Comparison of ENCODE assay signal across 8 cellular contexts in the genomic region with DNA sequence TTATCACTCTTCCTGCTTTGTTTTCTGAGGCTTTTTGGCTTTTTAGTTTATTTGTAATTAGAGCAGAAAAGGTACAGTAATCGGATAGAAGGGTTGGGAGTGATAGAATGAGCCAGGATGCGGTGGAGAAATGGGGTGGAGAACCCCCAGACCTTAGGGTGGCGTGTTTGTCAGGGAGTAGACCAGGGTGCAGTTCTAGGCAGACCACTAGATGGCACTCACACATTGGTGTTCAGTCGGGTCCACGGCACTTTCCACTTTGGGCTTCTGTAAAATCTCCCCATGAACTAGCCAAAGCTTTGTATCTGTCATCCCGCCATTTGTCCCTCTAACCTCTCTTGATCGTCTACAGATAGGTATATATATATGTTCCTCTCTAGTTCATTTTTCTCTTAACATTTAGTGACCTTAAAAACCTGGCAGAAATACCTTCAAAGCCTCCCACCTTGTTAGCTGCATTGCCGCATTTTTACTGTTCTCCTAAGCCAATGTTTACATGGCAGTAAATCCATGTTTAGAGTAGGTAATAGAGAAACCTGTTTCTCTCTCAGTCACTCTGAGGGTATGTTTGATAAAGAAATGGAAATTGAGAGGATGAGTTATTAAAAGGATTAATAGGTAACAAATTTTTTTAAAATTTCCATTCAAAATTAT. TPM values are rescaled to one million over a fixed set of nuclear protein-coding genes. Genes with fewer than 3 reads are reported as not detected.
A peak's percentile ranks its signal among the peaks of the same experiment; 100 is the strongest.
DNase-seq lines count a peak whose midpoint lies in the region; ATAC-seq and TF ChIP-seq lines count a peak whose summit lies in the region.

No MANE protein-coding gene starts in this region.

- no peaks in the 10 kb centered on the region for H3K9me3 ChIP-seq in MG63
- no peaks in the 10 kb centered on the region for H3K9me3 ChIP-seq in thoracic aorta

- TF ChIP-seq CTCF in foreskin keratinocyte (conservative IDR thresholded peaks at IDR 0.05) (peak; percentile 84), thoracic aorta (IDR thresholded peaks at IDR 0.05) (peak; percentile 91)

- H3K4me3 ChIP-seq in MG63 (no peak overlapping the region), thoracic aorta (no peak overlapping the region)

- H3K4me1 ChIP-seq in foreskin keratinocyte (no peaks in the 10 kb centered on the region), thoracic aorta (ENCODE audit: control insufficient read depth in 1 of 2, low read depth in 2 of 2) (peaks cover 0 to 13% of the 10 kb centered on the region in 2 donors)

- H3K27me3 ChIP-seq in MG63, result no peaks in the 10 kb centered on the region
- peaks cover 52% of the 10 kb centered on the region for H3K27me3 ChIP-seq in foreskin keratinocyte
- no peaks in the 10 kb centered on the region for H3K27me3 ChIP-seq in thoracic aorta (replicated peaks; ENCODE audit: insufficient read depth)

- ATAC-seq in foreskin keratinocyte (peak; percentile 68), thoracic aorta (ENCODE audit: insufficient number of reproducible peaks, low FRiP score, low read depth) (no peak)

- H3K36me3 ChIP-seq in MG63 (no peaks in the 10 kb centered on the region), thoracic aorta (no peaks in the 10 kb centered on the region)

- DNase-seq in DMS153 (lab: John Stamatoyannopoulos, UW), result peak; percentile 68
- DNase-seq in GOT3 (lab: John Stamatoyannopoulos, UW), result peak; percentile 41
- DNase-seq in MG63, result peak; percentile 53
- DNase-seq in SHP77 (lab: John Stamatoyannopoulos, UW), result peak; percentile 68 to 88
- peak; percentile 75 for DNase-seq in activated effector memory CD4-positive, alpha-beta T cell treated with Interleukin-2 at 50 U/mL for 16 hours
- DNase-seq in foreskin keratinocyte, result peak in 1 of 2 donors; percentile 39
- peak in 52 of 56 donors; percentile 5 to 88 (median 50) for DNase-seq in nucleus accumbens (lab: John Stamatoyannopoulos, UW)
- DNase-seq in thoracic aorta (ENCODE audit: low spot score), result peak; percentile 35

- H3K27ac ChIP-seq in foreskin keratinocyte (no peak overlapping the region), thoracic aorta (no peak overlapping the region)

RNA-seq across cellular contexts. Expression of a gene that starts 49.7 kb away (rescaled TPM):
- total RNA-seq in MG63 (2014; rRNA removed; shearing (Covaris generic); ENCODE audit: low replicate concordance), result 0.05 and 3.1 TPM in 2 replicates
- total RNA-seq in foreskin keratinocyte (1.3 and 1.5 TPM in 2 replicates), thoracic aorta (1 to 10 TPM; 2.8 to 5.4 TPM)
- 1.3 and 1.9 TPM in 2 replicates for polyA plus RNA-seq in foreskin keratinocyte
